In genomic region chr9:91486699-91487497, GRCh38 we compare ENCODE assay signal across 18 cellular contexts.
DNase-seq lines count a peak whose midpoint lies in the region; ATAC-seq and TF ChIP-seq lines count a peak whose summit lies in the region.
"Had no signal": no experiment of that assay in that cellular context is flagged by ENCODE, and none has a peak within 500 bp of the region (broad histone marks: within the 10 kb centered on the region; RNA-seq: fewer than 3 reads in every experiment).

No MANE protein-coding gene starts in this region.

- DNase-seq in GM04503 (ENCODE audit: low read depth) = peak; percentile 28
- DNase-seq in MV-4-11 (lab: John Stamatoyannopoulos, UW) = peak; percentile 67
- peak; percentile 71 for DNase-seq in fibroblast of peridontal ligament (ENCODE audit: extremely low read depth)
- no peak for DNase-seq in sigmoid colon
- DNase-seq in stimulated activated effector memory CD8-positive, alpha-beta T cell treated with anti-CD3 and anti-CD28 coated beads, Interleukin-12 subunit alpha, Interleukin-12 subunit beta, amount 100 ng/mL, for 72 hours (ENCODE audit: low spot score in 2 of 2) = no peak
- DNase-seq in GM20000 (ENCODE audit: low spot score) = no peak
- DNase-seq in activated T-helper 2 cell treated with anti-CD3 and anti-CD28 coated beads, Interferon-gamma antibody, Interleukin-2, Interleukin-4, amounts not matched to agents 10 μg/mL and 5 μg/mL and 100 μg/mL, durations not matched to agents 14 hours and 24 hours and 36 hours (ENCODE audit: low spot score) = no peak
- DNase-seq in NCI-H146 treated with DMSO at 0.1 percent for 48 hours (lab: John Stamatoyannopoulos, UW; ENCODE audit: unreplicated experiment) = no peak
- DNase-seq: activated CD4-positive, CD25-positive, alpha-beta regulatory T cell; activated T-cell treated with anti-CD3 and anti-CD28 coated beads for 4 hours; adrenal gland; Caco-2; effector CD4-positive, alpha-beta T cell; NCI-H1694 treated with DMSO at 0.1 percent for 48 hours; stimulated activated CD4-positive, alpha-beta T cell treated with anti-CD3 and anti-CD28 coated beads, Interleukin-4, amount 100 ng/mL, for 4 hours; stomach had no signal

- TF ChIP-seq EP300 in sigmoid colon (IDR thresholded peaks at IDR 0.05) = no peak

- no peak overlapping the region for H3K27ac Mint-ChIP-seq in stimulated activated effector memory CD8-positive, alpha-beta T cell treated with anti-CD3 and anti-CD28 coated beads, Interleukin-12 subunit alpha, Interleukin-12 subunit beta, amount 100 ng/mL, for 72 hours
- no peak overlapping the region for H3K27ac Mint-ChIP-seq in activated T-helper 2 cell treated with anti-CD3 and anti-CD28 coated beads, Interferon-gamma antibody, Interleukin-2, Interleukin-4, amounts not matched to agents 10 μg/mL and 5 μg/mL and 100 μg/mL, durations not matched to agents 14 hours and 24 hours and 36 hours
- H3K27ac Mint-ChIP-seq: progenitor cell of endocrine pancreas had no signal

- H3K9me3 Mint-ChIP-seq in stimulated activated effector memory CD8-positive, alpha-beta T cell treated with anti-CD3 and anti-CD28 coated beads, Interleukin-12 subunit alpha, Interleukin-12 subunit beta, amount 100 ng/mL, for 72 hours = no peaks in the 10 kb centered on the region
- no peaks in the 10 kb centered on the region for H3K9me3 Mint-ChIP-seq in activated T-helper 2 cell treated with anti-CD3 and anti-CD28 coated beads, Interferon-gamma antibody, Interleukin-2, Interleukin-4, amounts not matched to agents 10 μg/mL and 5 μg/mL and 100 μg/mL, durations not matched to agents 14 hours and 24 hours and 36 hours

- no peak for TF ChIP-seq CTCF in sigmoid colon (IDR thresholded peaks at IDR 0.05)
- TF ChIP-seq CTCF in GM20000 (IDR thresholded peaks at IDR 0.05; ENCODE audit: extremely low read depth, missing control alignments) = no peak

- H3K4me1 ChIP-seq in sigmoid colon = peaks cover 0 to 24% (median 20%) of the 10 kb centered on the region in 4 donors
- H3K4me1 ChIP-seq: adrenal gland, Caco-2, stomach had no signal

- no peaks in the 10 kb centered on the region for H3K36me3 Mint-ChIP-seq in stimulated activated effector memory CD8-positive, alpha-beta T cell treated with anti-CD3 and anti-CD28 coated beads, Interleukin-12 subunit alpha, Interleukin-12 subunit beta, amount 100 ng/mL, for 72 hours
- no peaks in the 10 kb centered on the region for H3K36me3 Mint-ChIP-seq in activated T-helper 2 cell treated with anti-CD3 and anti-CD28 coated beads, Interferon-gamma antibody, Interleukin-2, Interleukin-4, amounts not matched to agents 10 μg/mL and 5 μg/mL and 100 μg/mL, durations not matched to agents 14 hours and 24 hours and 36 hours (ENCODE audit: low read depth)

- ATAC-seq in stimulated activated effector memory CD8-positive, alpha-beta T cell treated with anti-CD3 and anti-CD28 coated beads, Interleukin-12 subunit alpha, Interleukin-12 subunit beta, amount 100 ng/mL, for 72 hours = no peak

- H3K27me3 Mint-ChIP-seq in activated T-helper 2 cell treated with anti-CD3 and anti-CD28 coated beads, Interferon-gamma antibody, Interleukin-2, Interleukin-4, amounts not matched to agents 10 μg/mL and 5 μg/mL and 100 μg/mL, durations not matched to agents 14 hours and 24 hours and 36 hours (ENCODE audit: low read depth) = peaks cover 28% of the 10 kb centered on the region

- TF ChIP-seq POLR2A in sigmoid colon (IDR thresholded peaks at IDR 0.05) = no peak

- no peaks in the 10 kb centered on the region for H3K27me3 ChIP-seq in sigmoid colon
- H3K27me3 ChIP-seq: adrenal gland, stomach had no signal

- intact Hi-C loops in sigmoid colon (cut with DNase I) = no loop called here
- intact Hi-C loops in activated T-helper 2 cell treated with anti-CD3 and anti-CD28 coated beads, Interferon-gamma antibody, Interleukin-2, Interleukin-4, amounts not matched to agents 10 μg/mL and 5 μg/mL and 100 μg/mL, durations not matched to agents 14 hours and 24 hours and 36 hours (cut with micrococcal nuclease) = no loop called here

- no peaks in the 10 kb centered on the region for H3K9me3 ChIP-seq in sigmoid colon
- H3K9me3 ChIP-seq: adrenal gland, Caco-2, stomach had no signal

- no peak overlapping the region for H3K4me3 ChIP-seq in sigmoid colon
- H3K4me3 ChIP-seq: adrenal gland, SK-N-MC, stomach had no signal

- peak overlapping the region in 3 of 4 donors; percentile 3 to 30 (median 9) for H3K27ac ChIP-seq in sigmoid colon
- H3K27ac ChIP-seq: adrenal gland, SK-N-MC had no signal

- no peak overlapping the region for H3K4me3 Mint-ChIP-seq in stimulated activated effector memory CD8-positive, alpha-beta T cell treated with anti-CD3 and anti-CD28 coated beads, Interleukin-12 subunit alpha, Interleukin-12 subunit beta, amount 100 ng/mL, for 72 hours
- no peak overlapping the region for H3K4me3 Mint-ChIP-seq in activated T-helper 2 cell treated with anti-CD3 and anti-CD28 coated beads, Interferon-gamma antibody, Interleukin-2, Interleukin-4, amounts not matched to agents 10 μg/mL and 5 μg/mL and 100 μg/mL, durations not matched to agents 14 hours and 24 hours and 36 hours (ENCODE audit: low read depth)

- WGBS in sigmoid colon, 2 donors = 86 to 90% methylated on average over 6 of the region's 6 CpGs

- H3K4me1 Mint-ChIP-seq in stimulated activated effector memory CD8-positive, alpha-beta T cell treated with anti-CD3 and anti-CD28 coated beads, Interleukin-12 subunit alpha, Interleukin-12 subunit beta, amount 100 ng/mL, for 72 hours = peaks cover 13% of the 10 kb centered on the region
- H3K4me1 Mint-ChIP-seq in activated T-helper 2 cell treated with anti-CD3 and anti-CD28 coated beads, Interferon-gamma antibody, Interleukin-2, Interleukin-4, amounts not matched to agents 10 μg/mL and 5 μg/mL and 100 μg/mL, durations not matched to agents 14 hours and 24 hours and 36 hours (ENCODE audit: low read depth) = no peaks in the 10 kb centered on the region

- no peaks in the 10 kb centered on the region for H3K36me3 ChIP-seq in sigmoid colon
- H3K36me3 ChIP-seq: adrenal gland, stomach had no signal

Comparison
In these comparisons a context has a peak if more than half of its experiments do, and no peak if none do; other contexts are left out.
1. DNase-seq: peak in GM04503 (single experiment), MV-4-11 (single experiment) and fibroblast of peridontal ligament (single experiment); none in sigmoid colon (single experiment), stimulated activated effector memory CD8-positive, alpha-beta T cell treated with anti-CD3 and anti-CD28 coated beads, Interleukin-12 subunit alpha, Interleukin-12 subunit beta, amount 100 ng/mL, for 72 hours (0 of 2), GM20000 (single experiment), activated T-helper 2 cell treated with anti-CD3 and anti-CD28 coated beads, Interferon-gamma antibody, Interleukin-2, Interleukin-4, amounts not matched to agents 10 μg/mL and 5 μg/mL and 100 μg/mL, durations not matched to agents 14 hours and 24 hours and 36 hours (single experiment) and NCI-H146 treated with DMSO at 0.1 percent for 48 hours (single experiment).